Comparison of ENCODE assay signal across 15 cellular contexts in genomic region chr11:1051356-1052132, GRCh38. TPM values are rescaled to one million over a fixed set of nuclear protein-coding genes. Genes with fewer than 3 reads are reported as not detected.
DNase-seq lines count a peak whose midpoint lies in the region; ATAC-seq, FAIRE-seq and TF ChIP-seq lines count a peak whose summit lies in the region.
"Had no signal": no experiment of that assay in that cellular context is flagged by ENCODE, and none has a peak within 500 bp of the region (broad histone marks: within the 10 kb centered on the region; RNA-seq: fewer than 3 reads in every experiment).

No MANE protein-coding gene starts in this region.

- FAIRE-seq in K562 (lab: Jason Lieb, UNC), result no peak

- H3K4me3 ChIP-seq in K562 (no peak overlapping the region), mammary epithelial cell (replicated peaks in 1 of 3; ENCODE audit: insufficient read depth in 1 of 3, low read depth in 2 of 3, low read length in 3 of 3) (no peak overlapping the region)

- H3K27ac Mint-ChIP-seq in CD14-positive monocyte (no peak overlapping the region), neural crest cell (ENCODE audit: unreplicated experiment) (no peak overlapping the region)
- H3K27ac Mint-ChIP-seq: memory B cell; T-helper 2 cell treated with Interferon-gamma antibody and Interleukin-4, amounts not matched to agents 5 μg/mL and 100 μg/mL, for 36 hours had no signal

- no peak overlapping the region for H3K4me2 ChIP-seq in K562 (ENCODE audit: insufficient read depth, low read length)
- no peak overlapping the region for H3K4me2 ChIP-seq in mammary epithelial cell (ENCODE audit: insufficient read depth, low read depth, low read length)

- ATAC-seq in HG02798 (IDR thresholded peaks at IDR 0.05; ENCODE audit: poor library complexity, unreplicated experiment) (peak; percentile 7), K562 (peak; percentile 12; the same call in 2 of the 3 replicates), HG03196 (IDR thresholded peaks at IDR 0.05; ENCODE audit: unreplicated experiment) (no peak)

- CTCF ChIA-PET in K562 (lab: Yijun Ruan, JAX; ENCODE audit: low intra/inter-chr PET ratio), result interaction anchor here (0.6 to 1.6 kb wide), 5 partner anchors 152 to 202 kb away, joined by 3 to 5 read pairs (median 3); no protein-coding TSS in a partner anchor
- CTCF ChIA-PET in mammary epithelial cell (lab: Charles Lee; ENCODE audit: low non-redundant PET), result interaction anchor here (0.7 kb wide), 1 partner anchor 128 kb away, joined by 3 read pairs; no protein-coding TSS in a partner anchor

- H3K9me3 Mint-ChIP-seq in CD14-positive monocyte (no peaks in the 10 kb centered on the region), neural crest cell (no peaks in the 10 kb centered on the region)
- H3K9me3 Mint-ChIP-seq: memory B cell; T-helper 2 cell treated with Interferon-gamma antibody and Interleukin-4, amounts not matched to agents 5 μg/mL and 100 μg/mL, for 36 hours had no signal

- DNase-seq in CD14-positive monocyte (ENCODE audit: low spot score) (peak; percentile 42), K562 (ENCODE audit: extremely low read depth in 1 of 4, low spot score in 3 of 4) (no peak), neural crest cell (ENCODE audit: low read depth, low spot score) (no peak), AML-193 (lab: John Stamatoyannopoulos, UW) (no peak), HuH-7 (ENCODE audit: low spot score) (no peak), mammary epithelial cell (no peak)
- DNase-seq: cortex of kidney, DMS 273 treated with DMSO at 0.1 percent for 48 hours had no signal

- H2AFZ ChIP-seq in K562 (ENCODE audit: low read depth, low read length) (no peak overlapping the region), mammary epithelial cell (ENCODE audit: low read depth, low read length) (no peak overlapping the region)

- intact Hi-C loops in CD14-positive monocyte (cut with micrococcal nuclease), result loop anchor here in 1 of 2 donors (2.0 kb wide), 1 partner anchor 203 kb away; no protein-coding TSS in a partner anchor
- intact Hi-C loops in K562 (cut with micrococcal nuclease), result loop anchor here (5.0 kb wide), 1 partner anchor 204 kb away; no protein-coding TSS in a partner anchor
- intact Hi-C loops in mammary epithelial cell (cut with micrococcal nuclease), result loop anchor here (1.0 to 10.0 kb wide), 7 partner anchors 74 to 389 kb away; partner anchors contain the start of genes DEAF1, SLC25A22 and TMEM80

- dilution Hi-C loops in mammary epithelial cell (cut with HindIII; ENCODE audit: low sequenced_read_pairs), result loop anchor here (5.0 kb wide), 3 partner anchors 64 to 144 kb away; no protein-coding TSS in a partner anchor

- H3K79me2 ChIP-seq in K562 (ENCODE audit: control insufficient read depth, insufficient read depth, low read length) (no peaks in the 10 kb centered on the region), mammary epithelial cell (ENCODE audit: insufficient read depth, low read length) (no peaks in the 10 kb centered on the region)

- TF ChIP-seq EP300 in K562 (IDR thresholded peaks at IDR 0.05; ENCODE audit: low read length), result no peak

- H4K20me1 ChIP-seq in K562 (replicated peaks; ENCODE audit: control insufficient read depth, insufficient read depth, low read length), result peaks cover 17% of the 10 kb centered on the region; the same call in 1 of the 2 replicates
- H4K20me1 ChIP-seq in mammary epithelial cell (ENCODE audit: insufficient read depth, low read length), result no peaks in the 10 kb centered on the region

- 12% methylated on average over 15 of the region's 15 CpGs for WGBS in K562 (ENCODE audit: insufficient coverage, low coverage, missing lambda C conversion rate)
- WGBS in mammary epithelial cell (ENCODE audit: low coverage, missing lambda C conversion rate), result 50% methylated on average over 11 of the region's 15 CpGs

- H3K27ac ChIP-seq in K562 (ENCODE audit: extremely low read depth, low read depth, low read length), result no peak overlapping the region
- no peak overlapping the region for H3K27ac ChIP-seq in mammary epithelial cell (ENCODE audit: insufficient read depth, low read depth, low read length)
- H3K27ac ChIP-seq: epithelial cell of prostate had no signal

- in situ Hi-C loops in K562 (cut with MboI), result no loop called here
- in situ Hi-C loops in mammary epithelial cell (cut with MboI; ENCODE audit: low sequenced_read_pairs in 2 of 2), result no loop called here

- no peak for TF ChIP-seq POLR2A in K562 (conservative IDR thresholded peaks at IDR 0.05)

- no peak overlapping the region for H3K4me3 Mint-ChIP-seq in CD14-positive monocyte
- H3K4me3 Mint-ChIP-seq in neural crest cell, result no peak overlapping the region
- H3K4me3 Mint-ChIP-seq: memory B cell; T-helper 2 cell treated with Interferon-gamma antibody and Interleukin-4, amounts not matched to agents 5 μg/mL and 100 μg/mL, for 36 hours had no signal

- TF ChIP-seq CTCF in CD14-positive monocyte (IDR thresholded peaks at IDR 0.05), result peak; percentile 19
- no peak; a peak in 1 of 6 replicates for TF ChIP-seq CTCF in K562 (IDR thresholded peaks at IDR 0.05 in 2 of 3, conservative IDR thresholded peaks at IDR 0.05 in 1 of 3; ENCODE audit: insufficient read depth in 2 of 3, low read depth in 1 of 3, low read length in 3 of 3)
- peak; percentile 33 for TF ChIP-seq CTCF in neural crest cell (conservative IDR thresholded peaks at IDR 0.05)
- no peak for TF ChIP-seq CTCF in mammary epithelial cell (conservative IDR thresholded peaks at IDR 0.05 in 1 of 2, IDR thresholded peaks at IDR 0.05 in 1 of 2; ENCODE audit: extremely low read depth in 1 of 2, insufficient read depth in 1 of 2, low read depth in 1 of 2, low read length in 2 of 2)

- peaks cover 46 to 99% of the 10 kb centered on the region in 2 experiments for H3K27me3 ChIP-seq in K562 (ENCODE audit: control insufficient read depth in 2 of 2, insufficient read depth in 2 of 2, low read length in 2 of 2)
- no peaks in the 10 kb centered on the region for H3K27me3 ChIP-seq in mammary epithelial cell (ENCODE audit: insufficient read depth, low read length)

- BruUV-seq in K562 (replicated peaks; lab: Mats Ljungman, UMichigan), result no TSS peak
- no TSS peak for BruUV-seq in mammary epithelial cell (replicated peaks; lab: Mats Ljungman, UMichigan)

- POLR2A ChIA-PET in K562 (lab: Yijun Ruan, JAX), result interaction anchor here (0.7 kb wide), 1 partner anchor 195 kb away, joined by 3 read pairs; no protein-coding TSS in a partner anchor

- H3K36me3 Mint-ChIP-seq in CD14-positive monocyte (no peaks in the 10 kb centered on the region), neural crest cell (ENCODE audit: low read depth) (no peaks in the 10 kb centered on the region)
- H3K36me3 Mint-ChIP-seq: memory B cell had no signal

- H3K9me3 ChIP-seq in K562 (replicated peaks; ENCODE audit: control insufficient read depth, insufficient read depth, low read depth, low read length) (no peaks in the 10 kb centered on the region), mammary epithelial cell (replicated peaks; ENCODE audit: insufficient read depth, low read length) (no peaks in the 10 kb centered on the region)

- peaks cover 11 to 27% (median 23%) of the 10 kb centered on the region in 3 donors for H3K27me3 Mint-ChIP-seq in CD14-positive monocyte (ENCODE audit: low read depth in 3 of 3)
- H3K27me3 Mint-ChIP-seq in neural crest cell (ENCODE audit: low read depth), result peaks cover 6% of the 10 kb centered on the region

- H3K9ac ChIP-seq in K562 (ENCODE audit: insufficient read depth in 1 of 2, low read depth in 2 of 2, low read length in 2 of 2), result peak overlapping the region in 1 of 2 experiments; percentile 52; a peak in 2 of 4 replicates
- no peak overlapping the region for H3K9ac ChIP-seq in mammary epithelial cell (ENCODE audit: insufficient read depth, low read length)

- H3K4me1 Mint-ChIP-seq in CD14-positive monocyte (peaks cover 7% of the 10 kb centered on the region), neural crest cell (no peaks in the 10 kb centered on the region)
- H3K4me1 Mint-ChIP-seq: memory B cell had no signal

- H3K4me1 ChIP-seq in K562 (replicated peaks in 1 of 2; ENCODE audit: control insufficient read depth in 2 of 2, insufficient read depth in 2 of 2, low read length in 2 of 2) (peaks cover 0 to 55% of the 10 kb centered on the region in 2 experiments; a peak in 3 of 5 replicates), mammary epithelial cell (ENCODE audit: insufficient read depth, low read length) (peaks cover 18% of the 10 kb centered on the region)

- TF ChIP-seq RAD21 in K562 (CRISPR knock-in tag; conservative IDR thresholded peaks at IDR 0.05 in 1 of 2, IDR thresholded peaks at IDR 0.05 in 1 of 2), result no peak

- H3K36me3 ChIP-seq in K562 (ENCODE audit: control insufficient read depth, insufficient read depth, low read length), result no peaks in the 10 kb centered on the region
- H3K36me3 ChIP-seq in mammary epithelial cell (ENCODE audit: insufficient read depth, low read length), result no peaks in the 10 kb centered on the region

- no peaks in the 10 kb centered on the region for H3K9me1 ChIP-seq in K562 (ENCODE audit: control insufficient read depth, insufficient read depth, low read length)

RNA-seq across cellular contexts. Expression of gene MUC6, which starts 15.0 kb away (rescaled TPM):
- polyA plus RNA-seq in CD14-positive monocyte (not detected), K562 (2011; rRNA removed) (not detected in 2 replicates), K562 (2014; fragmentation: Illumina TruSeq; extraction: Trizol) (not detected in 2 replicates), K562 (2014; fragmentation: Nextera tagmentation; extraction: Ambion mirVana) (not detected), K562 (2014; rRNA removed) (0.01 TPM in 1 of 2 replicates, not detected in the other), mammary epithelial cell (not detected)
- total RNA-seq in K562 (2011; cell fraction: chromatin; rRNA removed; ENCODE audit: low replicate concordance), result not detected in 2 replicates
- not detected in 2 replicates for total RNA-seq in K562 (2011; cell fraction: nucleolus; rRNA removed)
- total RNA-seq in K562 (2011; cell fraction: nucleoplasm; rRNA removed), result not detected in 2 replicates
- total RNA-seq in K562 (2014; rRNA removed) (not detected in 2 replicates), K562 (2014; rRNA removed; fragmentation: Illumina TruSeq; extraction: Trizol) (not detected in 2 replicates), K562 (2015; rRNA removed; fragmentation: Illumina TruSeq; extraction: Trizol) (not detected in 2 replicates), K562 (2021) (0.16 TPM in 1 of 2 replicates, not detected in the other), neural crest cell (not detected in 2 replicates), mammary epithelial cell (under 1 TPM in 1 of 2 donors, not detected in 1; under 0.01 TPM)
- not detected in 2 replicates for polyA plus RNA-seq in K562 (2011; cell fraction: cytosol; rRNA removed)
- polyA plus RNA-seq in K562 (2011; cell fraction: nucleus; rRNA removed), result not detected in 2 replicates
- polyA plus RNA-seq in K562 (2012), result 0.03 and 0.06 TPM in 2 replicates
- not detected in 2 replicates for polyA minus RNA-seq in K562 (2011; rRNA and poly(A)+ RNA removed)
- polyA minus RNA-seq in K562 (2011; cell fraction: cytosol; rRNA and poly(A)+ RNA removed), result not detected in 2 replicates
- not detected in 2 replicates for polyA minus RNA-seq in K562 (2011; cell fraction: nucleus; rRNA and poly(A)+ RNA removed)
- polyA minus RNA-seq in mammary epithelial cell, result not detected
- total RNA-seq: sciatic nerve had no signal

RNA-seq across cellular contexts. Expression of gene MUC2, which starts 23.1 kb away (rescaled TPM):
- polyA plus RNA-seq in CD14-positive monocyte (not detected), K562 (2011; rRNA removed) (not detected in 2 replicates), K562 (2014; fragmentation: Illumina TruSeq; extraction: Trizol) (under 0.01 TPM in 1 of 2 replicates, not detected in the other), K562 (2014; fragmentation: Nextera tagmentation; extraction: Ambion mirVana) (not detected), K562 (2014; rRNA removed) (not detected in 2 replicates), mammary epithelial cell (not detected)
- 0.05 and 0.49 TPM in 2 replicates for total RNA-seq in K562 (2011; cell fraction: chromatin; rRNA removed; ENCODE audit: low replicate concordance)
- total RNA-seq in K562 (2011; cell fraction: nucleolus; rRNA removed), result under 0.01 TPM in 1 of 2 replicates, not detected in the other
- 0.08 and 0.59 TPM in 2 replicates for total RNA-seq in K562 (2011; cell fraction: nucleoplasm; rRNA removed)
- total RNA-seq in K562 (2014; rRNA removed) (not detected in 2 replicates), K562 (2014; rRNA removed; fragmentation: Illumina TruSeq; extraction: Trizol) (not detected in 2 replicates), K562 (2015; rRNA removed; fragmentation: Illumina TruSeq; extraction: Trizol) (not detected in 2 replicates), K562 (2021) (0.18 and 0.38 TPM in 2 replicates), neural crest cell (not detected in 2 replicates), mammary epithelial cell (not detected)
- polyA plus RNA-seq in K562 (2011; cell fraction: cytosol; rRNA removed), result not detected in 2 replicates
- polyA plus RNA-seq in K562 (2011; cell fraction: nucleus; rRNA removed), result not detected in 2 replicates
- 0.04 TPM in 1 of 2 replicates, not detected in the other for polyA plus RNA-seq in K562 (2012)
- polyA minus RNA-seq in K562 (2011; rRNA and poly(A)+ RNA removed), result not detected in 2 replicates
- polyA minus RNA-seq in K562 (2011; cell fraction: cytosol; rRNA and poly(A)+ RNA removed), result not detected in 2 replicates
- polyA minus RNA-seq in K562 (2011; cell fraction: nucleus; rRNA and poly(A)+ RNA removed), result not detected in 2 replicates
- polyA minus RNA-seq in mammary epithelial cell, result not detected
- total RNA-seq: sciatic nerve, temporal lobe had no signal

Comparison
In these comparisons a context has a peak if more than half of its experiments do, and no peak if none do; other contexts are left out.
1. CTCF ChIP-seq: peak in CD14-positive monocyte (single experiment) and neural crest cell (single experiment); none in K562 (0 of 3) and mammary epithelial cell (0 of 2).